1 cellular context compared by ENCODE assay signal in the genomic region with DNA sequence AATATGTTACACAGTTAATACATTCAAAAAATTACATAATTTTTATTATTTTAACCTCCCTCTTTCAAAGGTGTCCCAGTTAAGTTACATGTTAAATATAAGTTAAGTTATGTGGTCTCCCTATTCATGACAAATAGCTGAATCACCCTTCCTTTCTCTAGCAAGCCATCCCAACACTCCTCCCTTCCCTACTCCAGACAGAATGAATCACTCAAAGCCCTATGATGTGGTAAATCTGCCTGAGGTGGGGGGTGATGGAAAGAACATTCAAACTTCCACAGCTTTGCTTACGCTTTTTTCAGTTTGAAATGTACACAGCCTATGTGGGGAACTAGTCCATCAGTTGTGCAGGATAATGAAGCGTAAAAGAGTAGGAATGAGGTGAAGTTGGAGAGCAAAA.
TF ChIP-seq lines count a peak whose summit lies in the region.

No MANE protein-coding gene starts in this region.

TF ChIP-seq in IMR-90, 13 proteins besides CTCF, POLR2A, EP300 and RAD21 (continued from another document):
- TF ChIP-seq MAFK (IDR thresholded peaks at IDR 0.05; ENCODE audit: low read depth, low read length) (peak; percentile 40; the same call in 1 of the 2 replicates), SMC3 (IDR thresholded peaks at IDR 0.05; ENCODE audit: low read depth, low read length) (no peak), MAZ (IDR thresholded peaks at IDR 0.05; ENCODE audit: borderline replicate concordance, low read depth, low read length) (peak; percentile 66; the same call in 1 of the 2 replicates), FOS (IDR thresholded peaks at IDR 0.05; ENCODE audit: low read depth, low read length) (peak; percentile 95), RFX5 (IDR thresholded peaks at IDR 0.05; ENCODE audit: low read depth, low read length) (no peak)
- TF ChIP-seq, protein P1, sequence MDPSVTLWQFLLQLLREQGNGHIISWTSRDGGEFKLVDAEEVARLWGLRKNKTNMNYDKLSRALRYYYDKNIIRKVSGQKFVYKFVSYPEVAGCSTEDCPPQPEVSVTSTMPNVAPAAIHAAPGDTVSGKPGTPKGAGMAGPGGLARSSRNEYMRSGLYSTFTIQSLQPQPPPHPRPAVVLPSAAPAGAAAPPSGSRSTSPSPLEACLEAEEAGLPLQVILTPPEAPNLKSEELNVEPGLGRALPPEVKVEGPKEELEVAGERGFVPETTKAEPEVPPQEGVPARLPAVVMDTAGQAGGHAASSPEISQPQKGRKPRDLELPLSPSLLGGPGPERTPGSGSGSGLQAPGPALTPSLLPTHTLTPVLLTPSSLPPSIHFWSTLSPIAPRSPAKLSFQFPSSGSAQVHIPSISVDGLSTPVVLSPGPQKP (IDR thresholded peaks at IDR 0.05; ENCODE audit: borderline replicate concordance, low read depth, low read length), result no peak
